Comparison of ENCODE assay signal across 8 cellular contexts in genomic region chr16:19086322-19087199, GRCh38. TPM values are rescaled to one million over a fixed set of nuclear protein-coding genes. Genes with fewer than 3 reads are reported as not detected.
DNase-seq lines count a peak whose midpoint lies in the region; ATAC-seq and TF ChIP-seq lines count a peak whose summit lies in the region.

No MANE protein-coding gene starts in this region.

- peak overlapping the region; percentile 73 for H2AFZ ChIP-seq in OCI-LY3 (ENCODE audit: low read depth, low read length)

- no peak for TF ChIP-seq POLR2A in esophagus muscularis mucosa (IDR thresholded peaks at IDR 0.05; ENCODE audit: low read depth)

- no peak for TF ChIP-seq EP300 in esophagus muscularis mucosa (IDR thresholded peaks at IDR 0.05)

- no peak overlapping the region for H3K9ac ChIP-seq in HUES48 (ENCODE audit: low read depth, low read length)
- peak overlapping the region; percentile 53; the same call in 1 of the 2 replicates for H3K9ac ChIP-seq in OCI-LY3 (ENCODE audit: low read length)

- peak; percentile 81 for ATAC-seq in GM19395 (IDR thresholded peaks at IDR 0.05; ENCODE audit: unreplicated experiment)

- peaks cover 14 to 18% (median 18%) of the 10 kb centered on the region in 3 donors for H3K27me3 Mint-ChIP-seq in CD14-positive monocyte (ENCODE audit: low read depth in 3 of 3)

- peak overlapping the region; percentile 84 for H3K4me2 ChIP-seq in OCI-LY3 (ENCODE audit: low read length)

- intact Hi-C loops in CD14-positive monocyte (cut with micrococcal nuclease) (loop anchor here (1.0 to 10.0 kb wide), 6 partner anchors 81 to 798 kb away; partner anchors contain the start of genes GPRC5B (in 1 of the 2) and SYT17 (in 1 of the 2)), esophagus muscularis mucosa (cut with DNase I) (loop anchor here (2.0 kb wide), 3 partner anchors 82 to 416 kb away; partner anchors contain the start of gene SYT17)

- peaks cover 13% of the 10 kb centered on the region for H3K4me1 Mint-ChIP-seq in CD14-positive monocyte

- peak; percentile 89 for DNase-seq in CD14-positive monocyte (ENCODE audit: low spot score)
- DNase-seq in activated T-cell treated with anti-CD3 and anti-CD28 coated beads, Interleukin-2, amount 50 U/mL, for 1 hour, result peak; percentile 84
- peak; percentile 95 for DNase-seq in esophagus muscularis mucosa (ENCODE audit: extremely low spot score)
- peak; percentile 74 for DNase-seq in myocyte (ENCODE audit: low read depth)
- peak; percentile 89 for DNase-seq in stimulated activated CD8-positive, alpha-beta memory T cell treated with anti-CD3 and anti-CD28 coated beads, Interleukin-4, amount 100 ng/mL, for 48 hours

- H3K27ac Mint-ChIP-seq in CD14-positive monocyte, result peak overlapping the region; percentile 46 to 89 (median 77)

- peak overlapping the region; percentile 75 to 87 for H3K4me3 Mint-ChIP-seq in CD14-positive monocyte

- H3K36me3 ChIP-seq in HUES48 (ENCODE audit: control insufficient read depth, insufficient read depth, low read length), result peaks cover 6% of the 10 kb centered on the region
- peaks cover 6% of the 10 kb centered on the region for H3K36me3 ChIP-seq in OCI-LY3 (replicated peaks; ENCODE audit: low read depth, low read length)
- peaks cover 0 to 8% (median 8%) of the 10 kb centered on the region in 4 donors for H3K36me3 ChIP-seq in esophagus muscularis mucosa

- no peaks in the 10 kb centered on the region for H4K20me1 ChIP-seq in OCI-LY3 (ENCODE audit: insufficient read depth, low read length)

- H3K9me3 Mint-ChIP-seq in CD14-positive monocyte, result peaks cover 1 to 7% (median 3%) of the 10 kb centered on the region in 7 donors

- H3K27me3 ChIP-seq in HUES48 (ENCODE audit: control insufficient read depth, insufficient read depth, low read length) (peaks cover 17% of the 10 kb centered on the region), OCI-LY3 (ENCODE audit: low read depth, low read length) (0 out of 2 replicates have a peak, but pooled peaks cover 4% of the 10 kb centered on the region), esophagus muscularis mucosa (no peaks in the 10 kb centered on the region)

- WGBS in esophagus muscularis mucosa, result 5% methylated on average over 48 of the region's 52 CpGs

- H3K27ac ChIP-seq in HUES48 (ENCODE audit: low read depth, low read length) (no peak overlapping the region), OCI-LY3 (ENCODE audit: low read length) (no peak overlapping the region), esophagus muscularis mucosa (replicated peaks in 1 of 4) (peak overlapping the region; percentile 36 to 64 (median 55))

- TF ChIP-seq CTCF in CD14-positive monocyte (IDR thresholded peaks at IDR 0.05) (peak; percentile 95), OCI-LY3 (IDR thresholded peaks at IDR 0.05; ENCODE audit: low read depth, low read length) (peak; percentile 92), esophagus muscularis mucosa (IDR thresholded peaks at IDR 0.05) (peak in 2 of 3 experiments; percentile 95 to 99)

- H3K4me1 ChIP-seq in HUES48 (ENCODE audit: control insufficient read depth, insufficient read depth, low read length) (peaks cover 4% of the 10 kb centered on the region; the same call in 1 of the 2 replicates), OCI-LY3 (ENCODE audit: low read length) (peaks cover 10% of the 10 kb centered on the region), esophagus muscularis mucosa (peaks cover 8 to 26% (median 20%) of the 10 kb centered on the region in 4 donors)

- H3K79me2 ChIP-seq in OCI-LY3 (ENCODE audit: low read length), result no peaks in the 10 kb centered on the region

- peaks cover 9 to 12% of the 10 kb centered on the region in 2 donors for H3K36me3 Mint-ChIP-seq in CD14-positive monocyte

- H3K9me3 ChIP-seq in HUES48 (ENCODE audit: control insufficient read depth, insufficient read depth, low read length) (no peaks in the 10 kb centered on the region), OCI-LY3 (ENCODE audit: insufficient read depth, low read length) (0 out of 2 replicates have a peak, but pooled peaks cover 8% of the 10 kb centered on the region), esophagus muscularis mucosa (no peaks in the 10 kb centered on the region)

- H3K4me3 ChIP-seq in HUES48 (ENCODE audit: low read depth, low read length) (peak overlapping the region; percentile 52), OCI-LY3 (ENCODE audit: low read length) (peak overlapping the region; percentile 77), esophagus muscularis mucosa (peak overlapping the region; percentile 50 to 64 (median 54))

RNA-seq across cellular contexts. Expression of gene COQ7, which starts 19.1 kb away (rescaled TPM):
- polyA plus RNA-seq in CD14-positive monocyte, result 10 to 100 TPM; 12.2 to 13.3 TPM
- total RNA-seq in esophagus muscularis mucosa (10 to 100 TPM; 19.1 to 31.2 (median 28.8) TPM), myocyte (17.4 and 17.8 TPM in 2 replicates)
- 18.6 TPM for polyA plus RNA-seq in myocyte (2012)

RNA-seq across cellular contexts. Expression of gene ITPRIPL2, which starts 27.2 kb away (rescaled TPM):
- 1 to 10 TPM; 8.2 to 9.0 TPM for polyA plus RNA-seq in CD14-positive monocyte
- total RNA-seq in esophagus muscularis mucosa (100 to 1,000 TPM in 1 of 4 donors, 10 to 100 TPM in 3; 56.1 to 111 (median 83.2) TPM), myocyte (26.1 and 26.6 TPM in 2 replicates)
- 28.6 TPM for polyA plus RNA-seq in myocyte (2012)

Comparison
In these comparisons a context has a peak if more than half of its experiments do, and no peak if none do; other contexts are left out.
1. H3K27ac ChIP-seq: peak in esophagus muscularis mucosa (4 of 4); none in HUES48 (single experiment) and OCI-LY3 (single experiment).
2. Peak in every context shown above with its lines, with median percentiles within 50 percentile points of each other: DNase-seq, CTCF ChIP-seq and H3K4me3 ChIP-seq.